Comparison of ENCODE assay signal across 17 cellular contexts in genomic region chr3:140500473-140500872, GRCh38.
"Had no signal": no experiment of that assay in that cellular context is flagged by ENCODE, and none has a peak within 500 bp of the region (broad histone marks: within the 10 kb centered on the region; RNA-seq: fewer than 3 reads in every experiment).

No MANE protein-coding gene starts in this region.

- DNase-seq: effector memory CD4-positive, alpha-beta T cell; gastrocnemius medialis; heart right ventricle; hypothalamus; naive B cell; occipital lobe; right cardiac atrium; small intestine; stimulated activated CD4-positive, alpha-beta T cell treated with anti-CD3 and anti-CD28 coated beads, Interleukin-12 subunit alpha, Interleukin-12 subunit beta, amount 100 ng/mL, for 4 hours; stimulated activated naive CD4-positive, alpha-beta T cell; stomach; substantia nigra had no signal

- H3K9me3 Mint-ChIP-seq: nephron, type B pancreatic cell had no signal

- H3K27me3 ChIP-seq: gastrocnemius medialis, pancreas, stomach had no signal

- ATAC-seq: esophagus mucosa, gastrocnemius medialis had no signal

- H3K36me3 ChIP-seq: gastrocnemius medialis, heart right ventricle, pancreas, stomach had no signal

- H3K27ac ChIP-seq: gastrocnemius medialis, stomach had no signal

- H3K4me1 ChIP-seq: gastrocnemius medialis, pancreas, stomach had no signal

- H3K4me1 Mint-ChIP-seq: naive B cell had no signal

- H3K4me3 ChIP-seq: gastrocnemius medialis, heart right ventricle, pancreas, stomach had no signal

- H3K27ac Mint-ChIP-seq: naive B cell, progenitor cell of endocrine pancreas, type B pancreatic cell had no signal

- H3K9me3 ChIP-seq: gastrocnemius medialis, pancreas had no signal

- H3K36me3 Mint-ChIP-seq: naive B cell, type B pancreatic cell had no signal

- H3K4me3 Mint-ChIP-seq: naive B cell, nephron, type B pancreatic cell had no signal
